1 cellular context compared by ENCODE assay signal in genomic region chr9:113580041-113580953, GRCh38.
TF ChIP-seq lines count a peak whose summit lies in the region.

No MANE protein-coding gene starts in this region.

TF ChIP-seq in GM12878, 131 proteins besides CTCF, POLR2A, EP300 and RAD21 (continued from another document):
- TF ChIP-seq ZNF687 (IDR thresholded peaks at IDR 0.05) (peak; percentile 62), MEF2B (IDR thresholded peaks at IDR 0.05; ENCODE audit: partially characterized antibody, poor library complexity, severe bottlenecking) (no peak), BACH1 (IDR thresholded peaks at IDR 0.05; ENCODE audit: borderline replicate concordance) (peak; percentile 33; the same call in 1 of the 2 replicates), IKZF1 (conservative IDR thresholded peaks at IDR 0.05) (peak; percentile 53; the same call in 1 of the 2 replicates), EED (IDR thresholded peaks at IDR 0.05; ENCODE audit: low read depth) (0 out of 2 replicates have a peak, but pooled peaks have one; percentile 35), GATAD2B (conservative IDR thresholded peaks at IDR 0.05; ENCODE audit: low read depth) (peak; percentile 50), MLLT1 (IDR thresholded peaks at IDR 0.05) (no peak), IKZF2 (IDR thresholded peaks at IDR 0.05) (peak; percentile 24 to 30; a peak in 2 of 4 replicates), SPI1 (IDR thresholded peaks at IDR 0.05; ENCODE audit: borderline replicate concordance, insufficient read depth, low read depth, low read length) (peak; percentile 30), EGR1 (IDR thresholded peaks at IDR 0.05; ENCODE audit: borderline replicate concordance in 1 of 2, low read depth in 2 of 2, low read length in 2 of 2) (peak in 1 of 2 experiments; percentile 23; a peak in 1 of 3 replicates), ZNF207 (IDR thresholded peaks at IDR 0.05; ENCODE audit: borderline replicate concordance) (no peak)
- TF ChIP-seq, protein P1, sequence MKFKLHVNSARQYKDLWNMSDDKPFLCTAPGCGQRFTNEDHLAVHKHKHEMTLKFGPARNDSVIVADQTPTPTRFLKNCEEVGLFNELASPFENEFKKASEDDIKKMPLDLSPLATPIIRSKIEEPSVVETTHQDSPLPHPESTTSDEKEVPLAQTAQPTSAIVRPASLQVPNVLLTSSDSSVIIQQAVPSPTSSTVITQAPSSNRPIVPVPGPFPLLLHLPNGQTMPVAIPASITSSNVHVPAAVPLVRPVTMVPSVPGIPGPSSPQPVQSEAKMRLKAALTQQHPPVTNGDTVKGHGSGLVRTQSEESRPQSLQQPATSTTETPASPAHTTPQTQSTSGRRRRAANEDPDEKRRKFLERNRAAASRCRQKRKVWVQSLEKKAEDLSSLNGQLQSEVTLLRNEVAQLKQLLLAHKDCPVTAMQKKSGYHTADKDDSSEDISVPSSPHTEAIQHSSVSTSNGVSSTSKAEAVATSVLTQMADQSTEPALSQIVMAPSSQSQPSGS (IDR thresholded peaks at IDR 0.05; ENCODE audit: low read length) = no peak
TF ChIP-seq in GM12878: peak in this region for 13.
